ENCODE assay signal across 1 cellular context in genomic region chr20:13418263-13419229, GRCh38.
TF ChIP-seq lines count a peak whose summit lies in the region.

No MANE protein-coding gene starts in this region.

TF ChIP-seq in IMR-90, 13 proteins besides CTCF, POLR2A, EP300 and RAD21 (continued from another document):
- TF ChIP-seq ELK1 (IDR thresholded peaks at IDR 0.05; ENCODE audit: borderline replicate concordance, low read depth, low read length) = no peak
- no peak for TF ChIP-seq MAFK (IDR thresholded peaks at IDR 0.05; ENCODE audit: low read depth, low read length)
- TF ChIP-seq SMC3 (IDR thresholded peaks at IDR 0.05; ENCODE audit: low read depth, low read length) = no peak
- no peak for TF ChIP-seq CHD1 (IDR thresholded peaks at IDR 0.05; ENCODE audit: low read depth, low read length)
